14 cellular contexts compared by ENCODE assay signal in the genomic region with DNA sequence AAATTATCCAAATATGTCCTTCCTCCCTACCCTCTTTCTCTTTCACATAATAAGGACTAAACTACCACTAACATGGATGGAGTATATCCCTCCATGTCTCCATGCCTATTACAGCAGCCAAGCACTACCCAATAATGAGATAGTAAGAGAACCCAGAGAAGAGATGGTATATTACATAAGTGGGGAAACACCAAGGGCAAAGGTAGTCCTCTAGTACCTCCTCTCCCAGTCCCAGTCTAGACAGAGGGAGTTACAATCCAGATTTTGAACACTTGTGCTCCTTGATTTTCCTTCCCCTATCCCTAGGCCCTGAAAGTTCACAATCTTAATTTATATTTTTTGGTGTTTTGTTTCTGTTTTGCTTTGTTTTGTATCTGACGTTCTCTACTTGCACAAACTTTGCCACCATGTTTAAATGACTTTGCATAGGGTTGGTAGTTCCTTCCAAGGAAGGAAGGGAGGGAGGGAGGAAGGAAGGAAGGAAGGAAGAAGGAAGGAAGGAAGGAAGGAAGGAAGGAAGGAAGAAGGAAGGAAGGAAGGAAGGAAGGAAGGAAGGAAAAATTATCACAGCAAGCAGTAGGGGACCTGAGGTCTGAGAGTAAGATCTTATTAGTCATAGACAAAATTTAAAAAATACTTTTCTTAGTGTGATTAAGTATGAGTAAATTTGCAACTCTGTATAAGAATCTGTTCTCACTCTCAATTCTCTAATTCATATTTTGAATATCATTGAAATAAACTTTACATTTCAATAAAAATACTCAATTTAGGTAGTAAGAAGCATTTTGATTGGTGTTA.
"Had no signal": no experiment of that assay in that cellular context is flagged by ENCODE, and none has a peak within 500 bp of the region (broad histone marks: within the 10 kb centered on the region; RNA-seq: fewer than 3 reads in every experiment).

No MANE protein-coding gene starts in this region.

- H3K27ac ChIP-seq: ascending aorta, breast epithelium, lower lobe of right lung, ovary, right lobe of liver, thyroid gland had no signal

- ATAC-seq: left cardiac atrium, lower lobe of right lung, right lobe of liver had no signal

- H3K4me1 ChIP-seq: ascending aorta, breast epithelium, lower lobe of right lung, right lobe of liver, thyroid gland had no signal

- H3K4me3 Mint-ChIP-seq: dendritic cell treated with granulocyte-macrophage colony-stimulating factor and Interleukin-4, amounts not matched to agents 40 ng/mL and 50 ng/mL, for 4 days had no signal

- H3K27ac Mint-ChIP-seq: dendritic cell treated with granulocyte-macrophage colony-stimulating factor and Interleukin-4, amounts not matched to agents 40 ng/mL and 50 ng/mL, for 4 days had no signal

- DNase-seq: activated CD4-positive, alpha-beta T cell treated with anti-CD3 and anti-CD28 coated beads, Interleukin-2, amount 50 U/mL, for 1 hour; activated gamma-delta T cell treated with Interleukin-2 at 50 U/mL for 16 hours; cerebellar nuclear complex; effector memory CD4-positive, alpha-beta T cell; head of caudate nucleus; left cardiac atrium; lower lobe of right lung; ovary; right lobe of liver; thyroid gland had no signal

- H3K27me3 Mint-ChIP-seq: dendritic cell treated with granulocyte-macrophage colony-stimulating factor and Interleukin-4, amounts not matched to agents 40 ng/mL and 50 ng/mL, for 4 days had no signal

- FAIRE-seq: frontal cortex had no signal

- H3K9me3 ChIP-seq: ascending aorta, breast epithelium, lower lobe of right lung, ovary, right lobe of liver, thyroid gland had no signal

- H3K27me3 ChIP-seq: ascending aorta, breast epithelium, ovary, right lobe of liver, thyroid gland had no signal

- H3K36me3 ChIP-seq: ascending aorta, breast epithelium, lower lobe of right lung, ovary, right lobe of liver, thyroid gland had no signal

- H3K4me3 ChIP-seq: ascending aorta, breast epithelium, lower lobe of right lung, ovary, right lobe of liver, thyroid gland had no signal
